In the genomic region with DNA sequence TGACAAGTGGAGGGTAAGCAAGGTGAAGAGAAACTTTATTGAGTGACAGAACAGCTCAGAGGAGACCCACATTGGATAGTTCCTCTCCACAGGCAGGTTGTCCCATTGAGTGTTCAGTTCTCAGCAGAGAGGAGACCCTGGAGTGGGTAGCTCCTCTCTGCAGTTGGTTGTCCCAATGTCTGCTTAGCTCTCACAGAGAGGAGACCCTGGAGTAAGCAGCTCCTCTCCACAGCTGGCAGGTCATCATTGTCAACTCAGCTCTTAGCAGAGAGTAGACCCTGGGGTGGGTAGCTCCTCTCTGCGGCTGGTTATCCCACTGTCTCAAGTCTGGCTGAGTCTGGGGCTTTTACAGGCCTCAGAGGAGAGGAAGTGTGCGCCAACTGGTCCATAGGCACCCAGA, we compare ENCODE assay signal across 24 cellular contexts. TPM values are rescaled to one million over a fixed set of nuclear protein-coding genes. Genes with fewer than 3 reads are reported as not detected.
DNase-seq lines count a peak whose midpoint lies in the region; ATAC-seq, FAIRE-seq and TF ChIP-seq lines count a peak whose summit lies in the region.
"Had no signal": no experiment of that assay in that cellular context is flagged by ENCODE, and none has a peak within 500 bp of the region (broad histone marks: within the 10 kb centered on the region; RNA-seq: fewer than 3 reads in every experiment).

No MANE protein-coding gene starts in this region.

- CTCF ChIA-PET in A549 (lab: Yijun Ruan, JAX) (interaction anchor here (0.6 to 2.6 kb wide), 4 partner anchors 11 to 70 kb away, joined by 3 to 12 read pairs (median 6); partner anchors contain the start of genes FMO5 and PRKAB2), K562 (lab: Yijun Ruan, JAX; ENCODE audit: low intra/inter-chr PET ratio) (no interaction called here), HepG2 (lab: Yijun Ruan, JAX; ENCODE audit: low intra/inter-chr PET ratio, low total read pairs) (no interaction called here)

- H3K36me3 ChIP-seq in K562 (ENCODE audit: control insufficient read depth, insufficient read depth, low read length) (no peaks in the 10 kb centered on the region), HepG2 (replicated peaks in 1 of 2; ENCODE audit: control insufficient read depth in 1 of 2, insufficient read depth in 2 of 2, low read length in 2 of 2) (no peaks in the 10 kb centered on the region; a peak in 1 of 5 replicates), pancreas (no peaks in the 10 kb centered on the region), HAP-1 (replicated peaks) (no peaks in the 10 kb centered on the region), MM.1S (replicated peaks; ENCODE audit: insufficient read depth, low read length) (no peaks in the 10 kb centered on the region)
- H3K36me3 ChIP-seq: MG63, SJCRH30 had no signal

- H3K27me3 ChIP-seq in K562 (ENCODE audit: control insufficient read depth in 2 of 2, insufficient read depth in 2 of 2, low read length in 2 of 2) (no peaks in the 10 kb centered on the region; a peak in 1 of 5 replicates), HepG2 (ENCODE audit: control insufficient read depth in 1 of 2, insufficient read depth in 2 of 2, low read length in 2 of 2) (no peaks in the 10 kb centered on the region), pancreas (no peaks in the 10 kb centered on the region), HAP-1 (ENCODE audit: low read depth) (no peaks in the 10 kb centered on the region), MM.1S (replicated peaks; ENCODE audit: insufficient read depth, low read length) (no peaks in the 10 kb centered on the region)
- H3K27me3 ChIP-seq: MG63, SJCRH30 had no signal

- TF ChIP-seq RAD21 in A549 (conservative IDR thresholded peaks at IDR 0.05 in 1 of 2, IDR thresholded peaks at IDR 0.05 in 1 of 2) (no peak), K562 (CRISPR knock-in tag; conservative IDR thresholded peaks at IDR 0.05 in 1 of 2, IDR thresholded peaks at IDR 0.05 in 1 of 2) (no peak), HepG2 (CRISPR knock-in tag; IDR thresholded peaks at IDR 0.05) (no peak)

- H2AFZ ChIP-seq in K562 (ENCODE audit: low read depth, low read length) = no peak overlapping the region
- H2AFZ ChIP-seq in HepG2 (ENCODE audit: low read length) = no peak overlapping the region
- no peak overlapping the region for H2AFZ ChIP-seq in MM.1S (ENCODE audit: low read length)

- no peak overlapping the region for H3K9ac ChIP-seq in K562 (ENCODE audit: insufficient read depth in 1 of 2, low read depth in 2 of 2, low read length in 2 of 2)
- peak overlapping the region; percentile 53; the same call in 1 of the 2 replicates for H3K9ac ChIP-seq in HepG2 (ENCODE audit: insufficient read depth, low read depth, low read length)
- no peak overlapping the region for H3K9ac ChIP-seq in MM.1S (ENCODE audit: low read length)

- H3K79me2 ChIP-seq in K562 (ENCODE audit: control insufficient read depth, insufficient read depth, low read length) (no peaks in the 10 kb centered on the region), HepG2 (ENCODE audit: insufficient read depth, low read length) (no peaks in the 10 kb centered on the region), MM.1S (ENCODE audit: low read length) (no peaks in the 10 kb centered on the region)

- TF ChIP-seq EP300 in A549 (IDR thresholded peaks at IDR 0.05) (no peak), K562 (IDR thresholded peaks at IDR 0.05; ENCODE audit: low read length) (no peak), HepG2 (IDR thresholded peaks at IDR 0.05; ENCODE audit: low read depth in 2 of 2, low read length in 2 of 2) (no peak), HepG2 (CRISPR knock-in tag; IDR thresholded peaks at IDR 0.05; ENCODE audit: borderline replicate concordance) (no peak)

- peaks cover 37% of the 10 kb centered on the region for H3K4me1 ChIP-seq in A549
- no peaks in the 10 kb centered on the region for H3K4me1 ChIP-seq in K562 (replicated peaks in 1 of 2; ENCODE audit: control insufficient read depth in 2 of 2, insufficient read depth in 2 of 2, low read length in 2 of 2)
- H3K4me1 ChIP-seq in HepG2 (ENCODE audit: insufficient read depth, low read length) = peaks cover 87% of the 10 kb centered on the region
- H3K4me1 ChIP-seq in pancreas = peaks cover 33 to 46% (median 44%) of the 10 kb centered on the region in 3 donors
- H3K4me1 ChIP-seq in HAP-1 = peaks cover 8% of the 10 kb centered on the region
- no peaks in the 10 kb centered on the region for H3K4me1 ChIP-seq in MM.1S (ENCODE audit: low read length)
- H3K4me1 ChIP-seq: SJCRH30 had no signal

- ATAC-seq in A549 (no peak), K562 (no peak), HepG2 (no peak), pancreas (no peak), left ventricle myocardium superior (no peak)

- H3K9me3 ChIP-seq in A549 = no peaks in the 10 kb centered on the region
- peaks cover 12% of the 10 kb centered on the region for H3K9me3 ChIP-seq in K562 (replicated peaks; ENCODE audit: control insufficient read depth, insufficient read depth, low read depth, low read length)
- H3K9me3 ChIP-seq in HepG2 (ENCODE audit: low read length) = no peaks in the 10 kb centered on the region
- no peaks in the 10 kb centered on the region for H3K9me3 ChIP-seq in pancreas
- H3K9me3 ChIP-seq in HAP-1 = 0 out of 2 replicates have a peak, but pooled peaks cover 2% of the 10 kb centered on the region
- H3K9me3 ChIP-seq in MM.1S (replicated peaks; ENCODE audit: insufficient read depth, low read length) = no peaks in the 10 kb centered on the region
- H3K9me3 ChIP-seq: MG63, SJCRH30 had no signal

- in situ Hi-C loops in K562 (cut with MboI) (no loop called here), HepG2 (cut with HindIII; ENCODE audit: extremely low pct_ligation_motif_present, low pct_unique_long_range_greater_than_20kb) (no loop called here), HAP-1 (cut with MboI; ENCODE audit: low sequenced_read_pairs) (no loop called here)

- H3K4me2 ChIP-seq in A549 = peak overlapping the region; percentile 67; the same call in 2 of the 3 replicates
- H3K4me2 ChIP-seq in K562 (ENCODE audit: insufficient read depth, low read length) = no peak overlapping the region
- H3K4me2 ChIP-seq in HepG2 (ENCODE audit: low read depth, low read length) = no peak overlapping the region; the same call in 1 of the 2 replicates
- H3K4me2 ChIP-seq in MM.1S (ENCODE audit: low read depth, low read length) = no peak overlapping the region

- TF ChIP-seq POLR2A in A549 (IDR thresholded peaks at IDR 0.05; ENCODE audit: low read length) = no peak
- no peak for TF ChIP-seq POLR2A in K562 (conservative IDR thresholded peaks at IDR 0.05)
- no peak for TF ChIP-seq POLR2A in HepG2 (IDR thresholded peaks at IDR 0.05; ENCODE audit: insufficient read depth in 1 of 2, low read depth in 2 of 2, low read length in 2 of 2)

- H3K4me3 ChIP-seq in A549 (no peak overlapping the region), K562 (no peak overlapping the region), HepG2 (replicated peaks in 1 of 3; ENCODE audit: insufficient read depth in 1 of 3, low read depth in 2 of 3, low read length in 3 of 3) (no peak overlapping the region), pancreas (no peak overlapping the region), HAP-1 (no peak overlapping the region), MM.1S (ENCODE audit: low read length) (no peak overlapping the region)
- H3K4me3 ChIP-seq: MG63, SJCRH30 had no signal

- H3K27ac ChIP-seq in A549 (peak overlapping the region; percentile 58 to 67; a peak in 3 of 6 replicates), K562 (ENCODE audit: extremely low read depth, low read depth, low read length) (no peak overlapping the region), HepG2 (ENCODE audit: extremely low read length, insufficient read depth, low read length) (peak overlapping the region; percentile 93), pancreas (peak overlapping the region in 3 of 4 donors; percentile 22 to 79 (median 72)), MM.1S (ENCODE audit: low read length) (no peak overlapping the region)
- H3K27ac ChIP-seq: HL-60, SJCRH30 had no signal

- POLR2A ChIA-PET in A549 (lab: Yijun Ruan, JAX) = no interaction called here
- POLR2A ChIA-PET in K562 (lab: Yijun Ruan, JAX) = interaction anchor here (1.0 kb wide), 1 partner anchor 9 kb away, joined by 4 read pairs; no protein-coding TSS in a partner anchor
- POLR2A ChIA-PET in HepG2 (lab: Yijun Ruan, JAX) = interaction anchor here (0.9 to 5.3 kb wide), 4 partner anchors 12 to 66 kb away, joined by 3 to 101 read pairs (median 91); partner anchors contain the start of genes FMO5 and PRKAB2

- TF ChIP-seq CTCF in A549 (IDR thresholded peaks at IDR 0.05) = no peak
- TF ChIP-seq CTCF in K562 (IDR thresholded peaks at IDR 0.05 in 2 of 3, conservative IDR thresholded peaks at IDR 0.05 in 1 of 3; ENCODE audit: insufficient read depth in 2 of 3, low read depth in 1 of 3, low read length in 3 of 3) = no peak
- TF ChIP-seq CTCF in HepG2 (CRISPR knock-in tag; IDR thresholded peaks at IDR 0.05) = no peak
- TF ChIP-seq CTCF in pancreas (IDR thresholded peaks at IDR 0.05) = no peak
- no peak for TF ChIP-seq CTCF in MM.1S (IDR thresholded peaks at IDR 0.05; ENCODE audit: low read length)

- H3K9me1 ChIP-seq in K562 (ENCODE audit: control insufficient read depth, insufficient read depth, low read length) = no peaks in the 10 kb centered on the region

- H3F3A ChIP-seq in MM.1S (ENCODE audit: insufficient read depth, low read length) = no peaks in the 10 kb centered on the region

- WGBS in A549 (ENCODE audit: missing lambda C conversion rate) = 95% methylated on average over 2 of the region's 2 CpGs
- WGBS in K562 (ENCODE audit: insufficient coverage, low coverage, missing lambda C conversion rate) = 9% methylated on average over 2 of the region's 2 CpGs
- no CpG with 5 or more reads among the region's 2 CpGs for WGBS in HepG2 (ENCODE audit: low lambda C conversion rate)
- WGBS in pancreas, 2 donors = 83 to 97% methylated on average over 2 of the region's 2 CpGs

- no peak for FAIRE-seq in A549 (lab: Jason Lieb, UNC)
- FAIRE-seq in K562 (lab: Jason Lieb, UNC) = no peak
- FAIRE-seq in HepG2 (lab: Jason Lieb, UNC) = no peak
- FAIRE-seq in pancreas (lab: Jason Lieb, UNC) = no peak
- FAIRE-seq: GM12892, GM18507 had no signal

- BruUV-seq in K562 (replicated peaks; lab: Mats Ljungman, UMichigan) (no TSS peak), HepG2 (replicated peaks; lab: Mats Ljungman, UMichigan) (no TSS peak)

- intact Hi-C loops in K562 (cut with micrococcal nuclease) (no loop called here), HepG2 (cut with micrococcal nuclease; ENCODE audit: unreplicated experiment) (loop anchor here (5.0 kb wide), 1 partner anchor 34 kb away; no protein-coding TSS in a partner anchor), pancreas (cut with DNase I) (loop anchor here in 1 of 3 donors (5.0 kb wide), 1 partner anchor 59 kb away; no protein-coding TSS in a partner anchor), left ventricle myocardium superior (cut with micrococcal nuclease) (no loop called here)

- DNase-seq in A549 (ENCODE audit: low read depth in 1 of 2, low spot score in 1 of 2) (no peak), K562 (ENCODE audit: extremely low read depth in 1 of 4, low spot score in 3 of 4) (no peak), HepG2 (ENCODE audit: low spot score) (no peak), pancreas (no peak), NCI-H2107 (lab: John Stamatoyannopoulos, UW) (no peak), HAP-1 (ENCODE audit: low spot score in 2 of 2) (no peak), MM.1S (no peak), left ventricle myocardium superior (no peak)
- DNase-seq: 8988T; CD4-positive, alpha-beta memory T cell; DMS79; IMR-90; Karpas-422; MG63; NCI-H1092; NCI-H1436 treated with DMSO at 0.1 percent for 48 hours; NCI-H2029; NCI-H2171; NCI-H526; SJCRH30 had no signal

- H3K9me2 ChIP-seq in MM.1S (replicated peaks; ENCODE audit: insufficient read depth, low read length) = no peaks in the 10 kb centered on the region

- no peaks in the 10 kb centered on the region for H4K20me1 ChIP-seq in K562 (replicated peaks; ENCODE audit: control insufficient read depth, insufficient read depth, low read length)
- no peaks in the 10 kb centered on the region for H4K20me1 ChIP-seq in HepG2 (ENCODE audit: insufficient read depth, low read length)
- no peaks in the 10 kb centered on the region for H4K20me1 ChIP-seq in MM.1S (ENCODE audit: insufficient read depth, low read length)

RNA-seq across cellular contexts. Expression of gene CHD1L, which starts 6.0 kb away (rescaled TPM):
- 48.4 and 61.2 TPM in 2 replicates for polyA plus RNA-seq in A549 (2011; rRNA removed)
- polyA plus RNA-seq in A549 (2012; cell fraction: cytosol; rRNA removed) = 19.9 and 21.4 TPM in 2 replicates
- polyA plus RNA-seq in A549 (2012; cell fraction: nucleus; rRNA removed) = 14.8 and 22.2 TPM in 2 replicates
- polyA plus RNA-seq in A549 (2017; fragmentation: RNase III; extraction: RNeasy Plus Mini Kit Qiagen cat#74134 plus additional on column Dnase treatment) = 36.7 to 40.1 TPM (median 37.0 TPM) in 3 replicates
- 19.7 and 20.6 TPM in 2 replicates for polyA minus RNA-seq in A549 (2011; rRNA and poly(A)+ RNA removed)
- total RNA-seq in K562 (2011; cell fraction: chromatin; rRNA removed; ENCODE audit: low replicate concordance) = 63.2 and 127 TPM in 2 replicates
- 24.7 and 31.3 TPM in 2 replicates for total RNA-seq in K562 (2011; cell fraction: nucleolus; rRNA removed)
- 38.4 and 43.6 TPM in 2 replicates for total RNA-seq in K562 (2011; cell fraction: nucleoplasm; rRNA removed)
- total RNA-seq in K562 (2014; rRNA removed) = 48.0 and 50.0 TPM in 2 replicates
- total RNA-seq in K562 (2014; rRNA removed; fragmentation: Illumina TruSeq; extraction: Trizol) = 66.4 and 70.5 TPM in 2 replicates
- 56.7 and 59.1 TPM in 2 replicates for total RNA-seq in K562 (2015; rRNA removed; fragmentation: Illumina TruSeq; extraction: Trizol)
- 55.3 and 59.3 TPM in 2 replicates for total RNA-seq in K562 (2021)
- 60.4 and 93.3 TPM in 2 replicates for polyA plus RNA-seq in K562 (2011; rRNA removed)
- polyA plus RNA-seq in K562 (2011; cell fraction: cytosol; rRNA removed) = 19.1 and 31.4 TPM in 2 replicates
- polyA plus RNA-seq in K562 (2011; cell fraction: nucleus; rRNA removed) = 75.8 and 85.1 TPM in 2 replicates
- polyA plus RNA-seq in K562 (2012) = 39.4 and 46.9 TPM in 2 replicates
- polyA plus RNA-seq in K562 (2014; fragmentation: Illumina TruSeq; extraction: Trizol) = 51.8 and 57.5 TPM in 2 replicates
- 10 to 100 TPM; 25.0 to 38.9 TPM for polyA plus RNA-seq in K562 (2014; fragmentation: Nextera tagmentation; extraction: Ambion mirVana)
- 64.6 and 66.2 TPM in 2 replicates for polyA plus RNA-seq in K562 (2014; rRNA removed)
- polyA minus RNA-seq in K562 (2011; rRNA and poly(A)+ RNA removed) = 55.1 and 62.4 TPM in 2 replicates
- polyA minus RNA-seq in K562 (2011; cell fraction: cytosol; rRNA and poly(A)+ RNA removed) = 19.7 and 29.3 TPM in 2 replicates
- polyA minus RNA-seq in K562 (2011; cell fraction: nucleus; rRNA and poly(A)+ RNA removed) = 29.9 and 37.3 TPM in 2 replicates
- 111 and 123 TPM in 2 replicates for total RNA-seq in HepG2 (2016; rRNA removed; fragmentation: Illumina TruSeq; extraction: Trizol)
- total RNA-seq in HepG2 (2016; cell fraction: cytosol; rRNA removed; fragmentation: Illumina TruSeq; extraction: Trizol; ENCODE audit: low read depth) = 70.0 and 76.6 TPM in 2 replicates
- total RNA-seq in HepG2 (2016; cell fraction: insoluble cytoplasmic fraction; rRNA removed; fragmentation: Illumina TruSeq; extraction: Trizol) = 108 and 120 TPM in 2 replicates
- 74.5 and 80.2 TPM in 2 replicates for total RNA-seq in HepG2 (2016; cell fraction: membrane; rRNA removed; fragmentation: Illumina TruSeq; extraction: Trizol)
- total RNA-seq in HepG2 (2016; cell fraction: nucleus; rRNA removed; fragmentation: Illumina TruSeq; extraction: Trizol) = 92.1 and 105 TPM in 2 replicates
- 63.3 and 74.3 TPM in 2 replicates for polyA plus RNA-seq in HepG2 (2011; rRNA removed)
- polyA plus RNA-seq in HepG2 (2011; cell fraction: cytosol; rRNA removed) = 34.0 and 48.4 TPM in 2 replicates
- 72.3 and 87.3 TPM in 2 replicates for polyA plus RNA-seq in HepG2 (2011; cell fraction: nucleus; rRNA removed)
- 53.4 and 77.3 TPM in 2 replicates for polyA plus RNA-seq in HepG2 (2012)
- polyA plus RNA-seq in HepG2 (2016; cell fraction: cytosol; fragmentation: Illumina TruSeq; extraction: Trizol; ENCODE audit: low read depth) = 18.7 and 22.7 TPM in 2 replicates
- 97.8 and 98.0 TPM in 2 replicates for polyA plus RNA-seq in HepG2 (2016; cell fraction: insoluble cytoplasmic fraction; fragmentation: Illumina TruSeq; extraction: Trizol; ENCODE audit: low read depth)
- polyA plus RNA-seq in HepG2 (2016; cell fraction: membrane; fragmentation: Illumina TruSeq; extraction: Trizol; ENCODE audit: low read depth) = 37.9 and 38.5 TPM in 2 replicates
- polyA plus RNA-seq in HepG2 (2016; cell fraction: nucleus; fragmentation: Illumina TruSeq; extraction: Trizol; ENCODE audit: insufficient read depth, low read depth) = 151 TPM in 2 replicates
- polyA minus RNA-seq in HepG2 (2011; rRNA and poly(A)+ RNA removed; ENCODE audit: low replicate concordance) = 21.2 and 30.6 TPM in 2 replicates
- polyA minus RNA-seq in HepG2 (2011; cell fraction: cytosol; rRNA and poly(A)+ RNA removed) = 40.8 and 41.2 TPM in 2 replicates
- polyA minus RNA-seq in HepG2 (2011; cell fraction: nucleus; rRNA and poly(A)+ RNA removed) = 103 and 116 TPM in 2 replicates
- total RNA-seq in pancreas = 10 to 100 TPM in 4 of 6 donors, 1 to 10 TPM in 2; 6.6 to 17.0 (median 11.8) TPM
- 10 to 100 TPM; 10.4 to 15.2 TPM for polyA plus RNA-seq in pancreas
- total RNA-seq in left ventricle myocardium superior = 8.3 TPM

RNA-seq across cellular contexts. Expression of gene FMO5, which starts 11.3 kb away (rescaled TPM):
- polyA plus RNA-seq in A549 (2011; rRNA removed) (3.4 and 3.8 TPM in 2 replicates), A549 (2017; fragmentation: RNase III; extraction: RNeasy Plus Mini Kit Qiagen cat#74134 plus additional on column Dnase treatment) (0.25 to 0.50 TPM (median 0.37 TPM) in 3 replicates), K562 (2011; rRNA removed) (0.11 and 0.13 TPM in 2 replicates), K562 (2014; fragmentation: Illumina TruSeq; extraction: Trizol) (0.29 and 0.40 TPM in 2 replicates), K562 (2014; fragmentation: Nextera tagmentation; extraction: Ambion mirVana) (under 1 TPM; 0.11 to 0.15 TPM), K562 (2014; rRNA removed) (0.04 and 0.16 TPM in 2 replicates), HepG2 (2011; rRNA removed) (149 and 155 TPM in 2 replicates), pancreas (10 to 100 TPM; 12.2 to 19.0 TPM)
- polyA plus RNA-seq in A549 (2012; cell fraction: cytosol; rRNA removed) = 0.08 TPM in 2 replicates
- 0.10 and 0.13 TPM in 2 replicates for polyA plus RNA-seq in A549 (2012; cell fraction: nucleus; rRNA removed)
- 1.1 TPM in 2 replicates for polyA minus RNA-seq in A549 (2011; rRNA and poly(A)+ RNA removed)
- not detected in 2 replicates for total RNA-seq in K562 (2011; cell fraction: chromatin; rRNA removed; ENCODE audit: low replicate concordance)
- total RNA-seq in K562 (2011; cell fraction: nucleolus; rRNA removed) = 0.17 TPM in 1 of 2 replicates, not detected in the other
- total RNA-seq in K562 (2011; cell fraction: nucleoplasm; rRNA removed) = 0.22 TPM in 1 of 2 replicates, not detected in the other
- total RNA-seq in K562 (2014; rRNA removed) (0.08 TPM in 1 of 2 replicates, not detected in the other), K562 (2014; rRNA removed; fragmentation: Illumina TruSeq; extraction: Trizol) (0.22 and 0.51 TPM in 2 replicates), K562 (2015; rRNA removed; fragmentation: Illumina TruSeq; extraction: Trizol) (0.60 and 0.69 TPM in 2 replicates), K562 (2021) (0.22 and 0.25 TPM in 2 replicates), HepG2 (2016; rRNA removed; fragmentation: Illumina TruSeq; extraction: Trizol) (48.2 and 59.5 TPM in 2 replicates), pancreas (10 to 100 TPM in 5 of 6 donors, 1 to 10 TPM in 1; 7.5 to 32.5 (median 14.6) TPM), left ventricle myocardium superior (3.3 TPM)
- polyA plus RNA-seq in K562 (2011; cell fraction: cytosol; rRNA removed) = not detected in 2 replicates
- 0.13 and 0.29 TPM in 2 replicates for polyA plus RNA-seq in K562 (2011; cell fraction: nucleus; rRNA removed)
- polyA plus RNA-seq in K562 (2012) = 0.52 and 0.57 TPM in 2 replicates
- 0.09 TPM in 1 of 2 replicates, not detected in the other for polyA minus RNA-seq in K562 (2011; rRNA and poly(A)+ RNA removed)
- not detected in 2 replicates for polyA minus RNA-seq in K562 (2011; cell fraction: cytosol; rRNA and poly(A)+ RNA removed)
- polyA minus RNA-seq in K562 (2011; cell fraction: nucleus; rRNA and poly(A)+ RNA removed) = 0.11 and 0.27 TPM in 2 replicates
- total RNA-seq in HepG2 (2016; cell fraction: cytosol; rRNA removed; fragmentation: Illumina TruSeq; extraction: Trizol; ENCODE audit: low read depth) = 6.8 and 6.9 TPM in 2 replicates
- 49.0 and 63.7 TPM in 2 replicates for total RNA-seq in HepG2 (2016; cell fraction: insoluble cytoplasmic fraction; rRNA removed; fragmentation: Illumina TruSeq; extraction: Trizol)
- 11.1 and 12.7 TPM in 2 replicates for total RNA-seq in HepG2 (2016; cell fraction: membrane; rRNA removed; fragmentation: Illumina TruSeq; extraction: Trizol)
- 47.7 and 49.9 TPM in 2 replicates for total RNA-seq in HepG2 (2016; cell fraction: nucleus; rRNA removed; fragmentation: Illumina TruSeq; extraction: Trizol)
- 56.2 and 104 TPM in 2 replicates for polyA plus RNA-seq in HepG2 (2011; cell fraction: cytosol; rRNA removed)
- polyA plus RNA-seq in HepG2 (2011; cell fraction: nucleus; rRNA removed) = 198 and 259 TPM in 2 replicates
- polyA plus RNA-seq in HepG2 (2012) = 240 and 305 TPM in 2 replicates
- polyA plus RNA-seq in HepG2 (2016; cell fraction: cytosol; fragmentation: Illumina TruSeq; extraction: Trizol; ENCODE audit: low read depth) = 1.7 and 1.8 TPM in 2 replicates
- 40.5 and 43.0 TPM in 2 replicates for polyA plus RNA-seq in HepG2 (2016; cell fraction: insoluble cytoplasmic fraction; fragmentation: Illumina TruSeq; extraction: Trizol; ENCODE audit: low read depth)
- 4.7 TPM in 2 replicates for polyA plus RNA-seq in HepG2 (2016; cell fraction: membrane; fragmentation: Illumina TruSeq; extraction: Trizol; ENCODE audit: low read depth)
- polyA plus RNA-seq in HepG2 (2016; cell fraction: nucleus; fragmentation: Illumina TruSeq; extraction: Trizol; ENCODE audit: insufficient read depth, low read depth) = 48.3 and 48.5 TPM in 2 replicates
- 82.4 TPM in 1 of 2 replicates, not detected in the other for polyA minus RNA-seq in HepG2 (2011; rRNA and poly(A)+ RNA removed; ENCODE audit: low replicate concordance)
- 87.4 and 116 TPM in 2 replicates for polyA minus RNA-seq in HepG2 (2011; cell fraction: cytosol; rRNA and poly(A)+ RNA removed)
- polyA minus RNA-seq in HepG2 (2011; cell fraction: nucleus; rRNA and poly(A)+ RNA removed) = 369 and 460 TPM in 2 replicates
- total RNA-seq: HT1080, SJCRH30 had no signal

Comparison
In these comparisons a context has a peak if more than half of its experiments do, and no peak if none do; other contexts are left out.
1. H3K27ac ChIP-seq: peak in A549 (2 of 2), HepG2 (single experiment) and pancreas (3 of 4); none in K562 (single experiment) and MM.1S (single experiment).